In the genomic region with DNA sequence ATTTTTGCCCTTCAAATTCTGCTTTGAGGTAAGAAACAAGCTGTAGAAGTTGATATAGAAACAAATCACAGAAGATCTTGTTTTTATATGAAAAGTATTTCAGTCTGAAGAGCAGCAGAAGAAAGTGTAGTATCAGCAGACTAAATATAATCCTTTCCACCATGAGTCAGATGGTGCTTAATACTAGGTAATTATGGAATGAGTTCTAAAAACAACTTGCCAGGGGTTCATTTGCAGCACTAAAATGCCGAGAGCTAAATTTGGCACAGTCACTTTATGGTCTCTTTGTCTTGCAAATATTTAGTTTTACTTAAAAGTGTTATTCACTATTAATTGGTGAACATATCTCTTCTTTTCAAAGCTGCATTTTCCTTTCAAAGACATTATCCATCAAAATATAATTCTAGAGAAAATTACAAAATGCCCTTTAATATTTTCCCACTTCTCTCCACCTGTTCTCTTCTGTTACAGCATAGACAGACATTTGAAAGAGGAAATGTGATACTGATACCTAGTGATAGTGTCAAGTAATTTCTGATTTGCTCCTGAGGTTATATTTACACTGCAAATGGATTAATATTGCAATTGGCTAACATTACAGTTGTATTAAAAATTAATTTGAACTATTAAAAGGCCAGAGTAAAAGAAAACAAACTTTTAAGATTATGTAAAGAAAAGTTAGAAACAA, we compare ENCODE assay signal across 17 cellular contexts. TPM values are rescaled to one million over a fixed set of nuclear protein-coding genes. Genes with fewer than 3 reads are reported as not detected.
"Had no signal": no experiment of that assay in that cellular context is flagged by ENCODE, and none has a peak within 500 bp of the region (broad histone marks: within the 10 kb centered on the region; RNA-seq: fewer than 3 reads in every experiment).

No MANE protein-coding gene starts in this region.

- H3K27ac Mint-ChIP-seq: activated naive CD8-positive, alpha-beta T cell treated with anti-CD3 and anti-CD28 coated beads, Interleukin-2, amount 50 U/mL, for 24 hours; neural progenitor cell; stimulated activated naive B cell treated with anti-CD40 and anti-IgM and Interleukin-4, amounts not matched to agents 10 μg/mL and 1 μg/mL and 100 μg/mL, for 72 hours; T-helper 17 cell; WTC11 had no signal

- ATAC-seq: activated naive CD8-positive, alpha-beta T cell treated with anti-CD3 and anti-CD28 coated beads, Interleukin-2, amount 50 U/mL, for 24 hours; left lobe of liver; pancreas; stimulated activated naive B cell treated with anti-CD40 and anti-IgM and Interleukin-4, amounts not matched to agents 10 μg/mL and 1 μg/mL and 100 μg/mL, for 72 hours; T-helper 17 cell; WTC11 had no signal

- H3K27me3 Mint-ChIP-seq: stimulated activated naive B cell treated with anti-CD40 and anti-IgM and Interleukin-4, amounts not matched to agents 10 μg/mL and 1 μg/mL and 100 μg/mL, for 72 hours had no signal

- H3K9me3 Mint-ChIP-seq: activated naive CD8-positive, alpha-beta T cell treated with anti-CD3 and anti-CD28 coated beads, Interleukin-2, amount 50 U/mL, for 24 hours; neural progenitor cell; stimulated activated naive B cell treated with anti-CD40 and anti-IgM and Interleukin-4, amounts not matched to agents 10 μg/mL and 1 μg/mL and 100 μg/mL, for 72 hours; WTC11 had no signal

- H3K4me3 Mint-ChIP-seq: activated naive CD8-positive, alpha-beta T cell treated with anti-CD3 and anti-CD28 coated beads, Interleukin-2, amount 50 U/mL, for 24 hours; neural progenitor cell; stimulated activated naive B cell treated with anti-CD40 and anti-IgM and Interleukin-4, amounts not matched to agents 10 μg/mL and 1 μg/mL and 100 μg/mL, for 72 hours; T-helper 17 cell; WTC11 had no signal

- DNase-seq: activated CD4-positive, alpha-beta T cell treated with anti-CD3 and anti-CD28 coated beads for 48 hours; activated naive CD4-positive, alpha-beta T cell treated with Interleukin-2 at 50 U/mL for 16 hours; activated naive CD8-positive, alpha-beta T cell treated with anti-CD3 and anti-CD28 coated beads, Interleukin-2, amount 50 U/mL, for 24 hours; dorsolateral prefrontal cortex; esophagus squamous epithelium; foreskin fibroblast; heart left ventricle; islet precursor cell; pancreas; stimulated activated CD4-positive, alpha-beta T cell treated with anti-CD3 and anti-CD28 coated beads, Interleukin-2, amount 100 ng/mL, for 24 hours; stimulated activated naive B cell treated with anti-CD40 and anti-IgM and Interleukin-4, amounts not matched to agents 10 μg/mL and 1 μg/mL and 100 μg/mL, for 72 hours; T-helper 17 cell had no signal

- H3K36me3 Mint-ChIP-seq: neural progenitor cell; stimulated activated naive B cell treated with anti-CD40 and anti-IgM and Interleukin-4, amounts not matched to agents 10 μg/mL and 1 μg/mL and 100 μg/mL, for 72 hours; WTC11 had no signal

- H3K4me1 Mint-ChIP-seq: activated naive CD8-positive, alpha-beta T cell treated with anti-CD3 and anti-CD28 coated beads, Interleukin-2, amount 50 U/mL, for 24 hours; neural progenitor cell; stimulated activated naive B cell treated with anti-CD40 and anti-IgM and Interleukin-4, amounts not matched to agents 10 μg/mL and 1 μg/mL and 100 μg/mL, for 72 hours; T-helper 17 cell had no signal

RNA-seq across cellular contexts. Expression of gene MYL1, which starts 5.3 kb away (rescaled TPM):
- total RNA-seq: esophagus squamous epithelium, left lobe of liver, pancreas, subcutaneous adipose tissue, T-helper 17 cell, tibial nerve, WTC11 had no signal
